In the genomic region with DNA sequence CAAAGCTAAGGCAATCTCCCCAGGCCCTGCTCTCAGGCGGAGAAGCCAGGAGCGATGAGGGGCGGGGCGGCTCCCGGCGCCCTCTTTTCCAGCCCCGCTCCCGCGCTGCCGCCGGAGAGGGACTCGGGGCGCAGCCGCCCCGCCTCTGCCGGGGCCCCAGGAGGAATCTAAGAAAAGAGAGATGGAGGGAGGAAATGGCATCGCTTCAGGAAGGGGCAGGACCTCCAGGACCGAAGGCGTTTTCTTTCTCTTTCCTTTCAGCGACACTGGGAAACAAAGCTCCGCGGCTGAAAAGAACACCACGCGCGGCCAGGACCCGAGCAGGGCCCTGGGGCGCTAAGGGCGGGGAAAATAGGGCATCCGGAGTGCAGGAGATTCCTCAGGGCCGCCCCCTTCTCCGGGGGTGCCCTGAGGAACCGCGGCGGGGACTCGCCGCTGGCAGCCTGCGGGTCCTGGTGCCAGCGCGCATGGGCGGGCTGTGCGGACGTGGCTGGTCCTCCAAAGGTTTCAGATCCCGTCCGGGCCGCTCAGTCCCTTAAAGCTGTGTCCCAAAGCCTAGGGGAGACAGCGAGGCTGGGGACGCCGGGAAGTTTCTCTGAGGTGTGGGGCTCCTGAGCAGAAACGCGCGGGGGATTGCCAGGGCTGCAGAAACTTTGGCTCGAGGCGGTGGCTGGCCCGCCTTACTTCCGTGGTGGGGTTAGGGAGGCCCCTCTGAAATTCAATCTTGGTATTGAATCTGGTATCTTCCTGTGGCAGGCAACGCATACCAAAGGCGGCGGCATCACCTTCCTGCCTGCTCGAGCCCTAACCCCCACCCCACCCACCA, we compare ENCODE assay signal across 8 cellular contexts. TPM values are rescaled to one million over a fixed set of nuclear protein-coding genes. Genes with fewer than 3 reads are reported as not detected.
DNase-seq lines count a peak whose midpoint lies in the region; ATAC-seq, FAIRE-seq and TF ChIP-seq lines count a peak whose summit lies in the region.

No MANE protein-coding gene starts in this region.

- H3K4ac ChIP-seq in H9 (ENCODE audit: low read depth, low read length) = no peak overlapping the region

- intact Hi-C loops in posterior cingulate gyrus (cut with DNase I) = no loop called here

- H3K9me3 ChIP-seq in H9 (ENCODE audit: control insufficient read depth, low read depth, low read length) = no peaks in the 10 kb centered on the region
- H3K9me3 ChIP-seq in keratinocyte (ENCODE audit: control insufficient read depth, low read depth, low read length) = no peaks in the 10 kb centered on the region

- H3K18ac ChIP-seq in H9 (ENCODE audit: insufficient read length, low read depth, low read length) = no peak overlapping the region

- no peaks in the 10 kb centered on the region for H3K36me3 ChIP-seq in keratinocyte (ENCODE audit: control insufficient read depth in 2 of 2, extremely low read depth in 1 of 2, insufficient read depth in 2 of 2, low read length in 2 of 2)

- no peak overlapping the region for H2BK5ac ChIP-seq in H9 (ENCODE audit: insufficient read length, low read length)

- H3K23ac ChIP-seq in H9 (ENCODE audit: insufficient read length, low read depth, low read length) = no peak overlapping the region

- H3K27me3 ChIP-seq in H9 (ENCODE audit: insufficient read depth, low read length) = peaks cover 45% of the 10 kb centered on the region
- peaks cover 64% of the 10 kb centered on the region for H3K27me3 ChIP-seq in keratinocyte (ENCODE audit: control insufficient read depth, extremely low read depth, insufficient read depth, low read length)

- no peak overlapping the region for H3K56ac ChIP-seq in H9 (ENCODE audit: insufficient read length, low read depth, low read length)

- peak overlapping the region; percentile 88 for H3K4me2 ChIP-seq in H9 (ENCODE audit: insufficient read depth, insufficient read length, low read length)
- peak overlapping the region; percentile 73 for H3K4me2 ChIP-seq in keratinocyte (ENCODE audit: control insufficient read depth, extremely low read depth, insufficient read depth, low read depth, low read length)

- H4K5ac ChIP-seq in H9 (ENCODE audit: insufficient read length, low read depth, low read length) = no peak overlapping the region

- peaks cover 97% of the 10 kb centered on the region for H3K27me3 Mint-ChIP-seq in H9 (ENCODE audit: low read depth)
- H3K27me3 Mint-ChIP-seq in activated naive CD8-positive, alpha-beta T cell treated with anti-CD3 and anti-CD28 coated beads, Interleukin-2, amount 10 ng/mL, durations not matched to agents 7 days and 5 days = peaks cover 82% of the 10 kb centered on the region
- H3K27me3 Mint-ChIP-seq in stimulated activated naive CD8-positive, alpha-beta T cell treated with anti-CD3 and anti-CD28 coated beads, Interleukin-15, amount 100 ng/mL, for 72 hours = peaks cover 82% of the 10 kb centered on the region

- H2AK5ac ChIP-seq in H9 (ENCODE audit: insufficient read length, low read length) = no peak overlapping the region

- dilution Hi-C loops in keratinocyte (cut with MboI; ENCODE audit: extremely low pct_ligation_motif_present, low sequenced_read_pairs) = no loop called here

- no peak overlapping the region for H2BK15ac ChIP-seq in H9 (ENCODE audit: low read depth, low read length)

- TF ChIP-seq CTCF in H9 (conservative IDR thresholded peaks at IDR 0.05) = no peak
- TF ChIP-seq CTCF in keratinocyte (optimal IDR thresholded peaks at IDR 0.05 in 1 of 3, IDR thresholded peaks at IDR 0.05 in 1 of 3, conservative IDR thresholded peaks at IDR 0.05 in 1 of 3; ENCODE audit: extremely low read depth in 1 of 3, insufficient read depth in 2 of 3, low read length in 3 of 3) = no peak

- POLR2A ChIA-PET in activated naive CD8-positive, alpha-beta T cell treated with anti-CD3 and anti-CD28 coated beads, Interleukin-2, amount 10 ng/mL, durations not matched to agents 7 days and 5 days (lab: Charles Lee) = no interaction called here

- peaks cover 29 to 32% of the 10 kb centered on the region in 2 experiments for H3K4me1 Mint-ChIP-seq in H9
- peaks cover 11% of the 10 kb centered on the region for H3K4me1 Mint-ChIP-seq in activated naive CD8-positive, alpha-beta T cell treated with anti-CD3 and anti-CD28 coated beads, Interleukin-2, amount 10 ng/mL, durations not matched to agents 7 days and 5 days
- peaks cover 30% of the 10 kb centered on the region for H3K4me1 Mint-ChIP-seq in stimulated activated naive CD8-positive, alpha-beta T cell treated with anti-CD3 and anti-CD28 coated beads, Interleukin-15, amount 100 ng/mL, for 72 hours

- H2AFZ ChIP-seq in H9 (ENCODE audit: low read length) (no peak overlapping the region), keratinocyte (ENCODE audit: control insufficient read depth, low read length) (peak overlapping the region; percentile 20)

- H3K4me3 Mint-ChIP-seq in H9 = peak overlapping the region; percentile 83 to 93
- H3K4me3 Mint-ChIP-seq in activated naive CD8-positive, alpha-beta T cell treated with anti-CD3 and anti-CD28 coated beads, Interleukin-2, amount 10 ng/mL, durations not matched to agents 7 days and 5 days = peak overlapping the region; percentile 89
- peak overlapping the region; percentile 93 to 94 for H3K4me3 Mint-ChIP-seq in stimulated activated naive CD8-positive, alpha-beta T cell treated with anti-CD3 and anti-CD28 coated beads, Interleukin-15, amount 100 ng/mL, for 72 hours

- no peak overlapping the region for H2BK20ac ChIP-seq in H9 (ENCODE audit: low read depth, low read length, poor library complexity, severe bottlenecking)

- H4K8ac ChIP-seq in H9 (replicated peaks; ENCODE audit: insufficient read length, low read depth, low read length) = no peak overlapping the region

- peak; percentile 62 for ATAC-seq in activated naive CD8-positive, alpha-beta T cell treated with anti-CD3 and anti-CD28 coated beads, Interleukin-2, amount 10 ng/mL, durations not matched to agents 7 days and 5 days (ENCODE audit: low read depth)
- peak; percentile 67 for ATAC-seq in stimulated activated naive CD8-positive, alpha-beta T cell treated with anti-CD3 and anti-CD28 coated beads, Interleukin-15, amount 100 ng/mL, for 72 hours
- ATAC-seq in GM18867 (IDR thresholded peaks at IDR 0.05; ENCODE audit: unreplicated experiment) = no peak

- no peaks in the 10 kb centered on the region; the same call in 1 of the 2 replicates for H3K4me1 ChIP-seq in H9 (ENCODE audit: insufficient read depth, low read length)
- peaks cover 4% of the 10 kb centered on the region for H3K4me1 ChIP-seq in keratinocyte (ENCODE audit: control insufficient read depth, extremely low read depth, insufficient read depth, low read length)

- no peaks in the 10 kb centered on the region for H4K20me1 ChIP-seq in H9 (ENCODE audit: control insufficient read depth, insufficient read depth, insufficient read length)
- peaks cover 8% of the 10 kb centered on the region for H4K20me1 ChIP-seq in keratinocyte (ENCODE audit: control insufficient read depth, extremely low read depth, insufficient read depth, low read length)

- H3K36me3 Mint-ChIP-seq in H9 (ENCODE audit: insufficient read depth in 1 of 3, low read depth in 3 of 3) = peaks cover 0 to 1% (median 0%) of the 10 kb centered on the region in 3 experiments; a peak in 2 of 7 replicates
- H3K36me3 Mint-ChIP-seq in activated naive CD8-positive, alpha-beta T cell treated with anti-CD3 and anti-CD28 coated beads, Interleukin-2, amount 10 ng/mL, durations not matched to agents 7 days and 5 days = no peaks in the 10 kb centered on the region

- no peak for FAIRE-seq in keratinocyte (lab: Jason Lieb, UNC)

- DNase-seq in AG08395 (ENCODE audit: low spot score) (peak; percentile 46), H9 (peak; percentile 71), keratinocyte (ENCODE audit: low read depth, low spot score) (no peak), NCI-H2107 treated with DMSO at 0.1 percent for 48 hours (lab: John Stamatoyannopoulos, UW; ENCODE audit: unreplicated experiment) (no peak), posterior cingulate gyrus (no peak)
- DNase-seq in activated naive CD8-positive, alpha-beta T cell treated with anti-CD3 and anti-CD28 coated beads, Interleukin-2, amount 10 ng/mL, durations not matched to agents 7 days and 5 days = peak; percentile 45
- peak; percentile 12 to 25 for DNase-seq in stimulated activated naive CD8-positive, alpha-beta T cell treated with anti-CD3 and anti-CD28 coated beads, Interleukin-15, amount 100 ng/mL, for 72 hours

- H4K91ac ChIP-seq in H9 (ENCODE audit: insufficient read length, low read depth, low read length) = no peak overlapping the region

- peak overlapping the region; percentile 19 to 65 (median 60) for H3K4me3 ChIP-seq in keratinocyte (ENCODE audit: control insufficient read depth in 2 of 3, extremely low read depth in 1 of 3, insufficient read depth in 2 of 3, low read depth in 1 of 3, low read length in 3 of 3)

- H3K79me1 ChIP-seq in H9 (ENCODE audit: insufficient read depth, low read depth, low read length, poor library complexity, severe bottlenecking) = no peaks in the 10 kb centered on the region

- no CpG with 5 or more reads among the region's 59 CpGs for WGBS in H9 (ENCODE audit: extremely low coverage, insufficient read length, low lambda C conversion rate)

- H2BK12ac ChIP-seq in H9 (ENCODE audit: insufficient read length, low read depth, low read length) = no peak overlapping the region

- no peak overlapping the region for H3T11ph ChIP-seq in H9 (ENCODE audit: low read length)

- peak overlapping the region; percentile 64; the same call in 1 of the 2 replicates for H3K14ac ChIP-seq in H9 (ENCODE audit: insufficient read depth, low read length)

- peaks cover 9% of the 10 kb centered on the region for H3K23me2 ChIP-seq in H9 (ENCODE audit: insufficient read length, low read depth, low read length, poor library complexity, severe bottlenecking)

- H3K9ac ChIP-seq in H9 (ENCODE audit: extremely low read depth, insufficient read length, low read length) = peak overlapping the region; percentile 9
- no peak overlapping the region for H3K9ac ChIP-seq in keratinocyte (ENCODE audit: control insufficient read depth, extremely low read depth, insufficient read depth, low read length)

- H3K9me3 Mint-ChIP-seq in H9 = peaks cover under 1 to 6% of the 10 kb centered on the region in 2 experiments; a peak in 3 of 5 replicates
- H3K9me3 Mint-ChIP-seq in activated naive CD8-positive, alpha-beta T cell treated with anti-CD3 and anti-CD28 coated beads, Interleukin-2, amount 10 ng/mL, durations not matched to agents 7 days and 5 days = peaks cover 3% of the 10 kb centered on the region
- no peaks in the 10 kb centered on the region for H3K9me3 Mint-ChIP-seq in stimulated activated naive CD8-positive, alpha-beta T cell treated with anti-CD3 and anti-CD28 coated beads, Interleukin-15, amount 100 ng/mL, for 72 hours

- no peak overlapping the region for H3K27ac Mint-ChIP-seq in H9
- H3K27ac Mint-ChIP-seq in activated naive CD8-positive, alpha-beta T cell treated with anti-CD3 and anti-CD28 coated beads, Interleukin-2, amount 10 ng/mL, durations not matched to agents 7 days and 5 days = no peak overlapping the region
- H3K27ac Mint-ChIP-seq in stimulated activated naive CD8-positive, alpha-beta T cell treated with anti-CD3 and anti-CD28 coated beads, Interleukin-15, amount 100 ng/mL, for 72 hours = peak overlapping the region in 1 of 2 donors; percentile 87

- no peaks in the 10 kb centered on the region for H3K79me2 ChIP-seq in H9 (ENCODE audit: insufficient read depth, low read length)
- H3K79me2 ChIP-seq in keratinocyte (ENCODE audit: control insufficient read depth, insufficient read depth, low read length) = no peaks in the 10 kb centered on the region

- H2BK120ac ChIP-seq in H9 (ENCODE audit: low read depth, low read length, poor library complexity, severe bottlenecking) = no peak overlapping the region

- no peaks in the 10 kb centered on the region for H3K9me1 ChIP-seq in keratinocyte (ENCODE audit: control insufficient read depth, extremely low read depth, insufficient read depth, low read length)

- no peak overlapping the region for H3K27ac ChIP-seq in H9 (ENCODE audit: insufficient read length, low read depth, low read length)
- H3K27ac ChIP-seq in keratinocyte (ENCODE audit: control insufficient read depth, insufficient read depth, low read length) = no peak overlapping the region

RNA-seq across cellular contexts. Expression of a gene that starts 2.8 kb away (rescaled TPM):
- total RNA-seq in H9 (2021) = not detected in 2 replicates
- not detected for total RNA-seq in activated naive CD8-positive, alpha-beta T cell treated with anti-CD3 and anti-CD28 coated beads, Interleukin-2, amount 10 ng/mL, durations not matched to agents 7 days and 5 days
- not detected in 3 replicates for polyA plus RNA-seq in keratinocyte
- polyA plus RNA-seq in keratinocyte (2011; ENCODE audit: low read depth) = not detected
- polyA plus RNA-seq in keratinocyte (2011; cell fraction: cytosol; rRNA removed) = not detected in 2 replicates
- polyA plus RNA-seq in keratinocyte (2011; cell fraction: nucleus; rRNA removed) = not detected in 2 replicates
- polyA plus RNA-seq in keratinocyte (2012; ENCODE audit: low replicate concordance) = not detected in 2 replicates
- polyA minus RNA-seq in keratinocyte = not detected in 3 replicates
- not detected for polyA minus RNA-seq in keratinocyte (2011; cell fraction: cytosol; rRNA and poly(A)+ RNA removed)
- polyA minus RNA-seq in keratinocyte (2011; cell fraction: nucleus; rRNA and poly(A)+ RNA removed) = not detected in 2 replicates

Comparison
In these comparisons a context has a peak if more than half of its experiments do, and no peak if none do; other contexts are left out.
1. DNase-seq: peak in AG08395 (single experiment), H9 (single experiment), activated naive CD8-positive, alpha-beta T cell treated with anti-CD3 and anti-CD28 coated beads, Interleukin-2, amount 10 ng/mL, durations not matched to agents 7 days and 5 days (single experiment) and stimulated activated naive CD8-positive, alpha-beta T cell treated with anti-CD3 and anti-CD28 coated beads, Interleukin-15, amount 100 ng/mL, for 72 hours (2 of 2); none in keratinocyte (single experiment), NCI-H2107 treated with DMSO at 0.1 percent for 48 hours (single experiment) and posterior cingulate gyrus (0 of 10).
2. Peak in every context shown above with its lines, with median percentiles within 50 percentile points of each other: H3K4me3 Mint-ChIP-seq.